ENCODE assay signal across 1 cellular context in genomic region chr4:100582146-100582545, GRCh38.
TF ChIP-seq lines count a peak whose summit lies in the region.

No MANE protein-coding gene starts in this region.

TF ChIP-seq in GM23338, 12 proteins besides CTCF, POLR2A, EP300 and RAD21 (continued from another document):
- TF ChIP-seq ZNF462 (CRISPR knock-in tag; IDR thresholded peaks at IDR 0.05): no peak
- no peak for TF ChIP-seq POLR2AphosphoS5 (IDR thresholded peaks at IDR 0.05; ENCODE audit: low read depth)
TF ChIP-seq in GM23338: peak in this region for 0.
